23 cellular contexts compared by ENCODE assay signal in genomic region chr15:39456113-39456512, GRCh38.
"Had no signal": no experiment of that assay in that cellular context is flagged by ENCODE, and none has a peak within 500 bp of the region (broad histone marks: within the 10 kb centered on the region; RNA-seq: fewer than 3 reads in every experiment).

No MANE protein-coding gene starts in this region.

- H3K27me3 Mint-ChIP-seq: memory B cell had no signal

- H3K4me1 Mint-ChIP-seq: activated naive CD4-positive, alpha-beta T cell treated with anti-CD3 and anti-CD28 coated beads, Interleukin-2, amount 10 ng/mL, durations not matched to agents 7 days and 5 days; memory B cell had no signal

- H3K4me1 ChIP-seq: ascending aorta, colonic mucosa had no signal

- ATAC-seq: gastroesophageal sphincter had no signal

- DNase-seq: activated CD4-positive, alpha-beta T cell treated with anti-CD3 and anti-CD28 coated beads for 4 hours; activated CD4-positive, CD25-positive, alpha-beta regulatory T cell; activated effector memory CD4-positive, alpha-beta T cell treated with anti-CD3 and anti-CD28 coated beads, Interleukin-2, amount 50 U/mL, for 16 hours; activated naive CD4-positive, alpha-beta T cell treated with anti-CD3 and anti-CD28 coated beads, Interleukin-2, amount 10 ng/mL, durations not matched to agents 7 days and 5 days; central memory CD4-positive, alpha-beta T cell; colonic mucosa; esophagus squamous epithelium; head of caudate nucleus; left colon; nucleus accumbens; posterior cingulate gyrus; retina; spleen; stimulated activated CD4-positive, alpha-beta T cell treated with anti-CD3 and anti-CD28 coated beads, Interleukin-4, amount 100 ng/mL, for 1 hour; stimulated activated naive CD4-positive, alpha-beta T cell treated with Interleukin-2 at 50 U/mL for 16 hours; T1000; upper lobe of left lung had no signal

- H3K4me3 Mint-ChIP-seq: activated naive CD4-positive, alpha-beta T cell treated with anti-CD3 and anti-CD28 coated beads, Interleukin-2, amount 10 ng/mL, durations not matched to agents 7 days and 5 days; memory B cell; T-helper 1 cell treated with Interleukin-12 subunit alpha and Interleukin-12 subunit beta and Interleukin-4 antibody, amounts not matched to agents 30 μg/mL and 1 μg/mL, for 36 hours had no signal

- H3K36me3 ChIP-seq: ascending aorta, brain microvascular endothelial cell, colonic mucosa, esophagus squamous epithelium, gastroesophageal sphincter, spleen, thoracic aorta, upper lobe of left lung had no signal

- H3K27ac Mint-ChIP-seq: activated naive CD4-positive, alpha-beta T cell treated with anti-CD3 and anti-CD28 coated beads, Interleukin-2, amount 10 ng/mL, durations not matched to agents 7 days and 5 days; memory B cell; T-helper 1 cell treated with Interleukin-12 subunit alpha and Interleukin-12 subunit beta and Interleukin-4 antibody, amounts not matched to agents 30 μg/mL and 1 μg/mL, for 36 hours had no signal

- H3K27ac ChIP-seq: ascending aorta, colonic mucosa, gastroesophageal sphincter, thoracic aorta, upper lobe of left lung had no signal

- H3K36me3 Mint-ChIP-seq: activated naive CD4-positive, alpha-beta T cell treated with anti-CD3 and anti-CD28 coated beads, Interleukin-2, amount 10 ng/mL, durations not matched to agents 7 days and 5 days; memory B cell had no signal

- H3K9me3 Mint-ChIP-seq: activated naive CD4-positive, alpha-beta T cell treated with anti-CD3 and anti-CD28 coated beads, Interleukin-2, amount 10 ng/mL, durations not matched to agents 7 days and 5 days; memory B cell; T-helper 1 cell treated with Interleukin-12 subunit alpha and Interleukin-12 subunit beta and Interleukin-4 antibody, amounts not matched to agents 30 μg/mL and 1 μg/mL, for 36 hours had no signal

- H3K9me3 ChIP-seq: ascending aorta, colonic mucosa, esophagus squamous epithelium, gastroesophageal sphincter, spleen, thoracic aorta, upper lobe of left lung had no signal

- H3K27me3 ChIP-seq: ascending aorta, brain microvascular endothelial cell, colonic mucosa, esophagus squamous epithelium, gastroesophageal sphincter, spleen, upper lobe of left lung had no signal

- H3K4me3 ChIP-seq: ascending aorta, colonic mucosa, esophagus squamous epithelium, gastroesophageal sphincter, spleen, thoracic aorta, upper lobe of left lung had no signal
